Comparison of ENCODE assay signal across 12 cellular contexts in the genomic region with DNA sequence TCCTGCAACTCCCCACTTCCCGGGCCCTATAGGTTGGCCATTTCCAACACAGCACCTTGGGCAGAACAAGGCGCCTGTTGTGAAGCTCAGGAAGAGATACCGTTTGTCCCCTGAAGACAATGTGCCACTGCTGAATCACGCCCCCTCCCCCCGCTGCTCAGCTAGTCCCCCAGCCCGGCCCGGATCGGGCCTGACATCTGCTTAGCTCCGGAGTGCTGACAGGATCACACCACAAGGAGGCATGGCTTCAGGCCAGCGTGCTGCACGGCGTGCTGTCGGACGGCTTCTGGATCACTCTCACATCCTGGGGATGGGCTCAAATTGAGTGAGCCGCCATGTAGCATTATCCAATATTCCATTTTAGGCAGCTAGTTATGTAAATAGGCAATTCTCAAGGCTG.
DNase-seq lines count a peak whose midpoint lies in the region; ATAC-seq and TF ChIP-seq lines count a peak whose summit lies in the region.
"Had no signal": no experiment of that assay in that cellular context is flagged by ENCODE, and none has a peak within 500 bp of the region (broad histone marks: within the 10 kb centered on the region; RNA-seq: fewer than 3 reads in every experiment).

No MANE protein-coding gene starts in this region.

- DNase-seq in AG04449 (ENCODE audit: low read depth, low spot score): no peak
- DNase-seq in NCI-H1092 treated with DMSO at 0.1 percent for 48 hours (lab: John Stamatoyannopoulos, UW): peak; percentile 77
- DNase-seq in caudate nucleus (lab: John Stamatoyannopoulos, UW): peak in 13 of 61 donors; percentile 18 to 76 (median 36)
- DNase-seq in iris pigment epithelial cell (ENCODE audit: low read depth): peak; percentile 22
- DNase-seq in activated T-cell treated with anti-CD3 and anti-CD28 coated beads, Interleukin-2, amount 50 U/mL, for 48 hours: no peak
- DNase-seq in RPMI8226: no peak
- no peak for DNase-seq in GM19238 (ENCODE audit: insufficient read length, low spot score)
- DNase-seq: activated CD8-positive, alpha-beta memory T cell treated with anti-CD3 and anti-CD28 coated beads, Interleukin-2, amount 10 ng/mL, durations not matched to agents 7 days and 5 days; activated naive CD4-positive, alpha-beta T cell treated with Interleukin-2 at 50 U/mL for 16 hours; body of pancreas had no signal

- peak overlapping the region; percentile 1 for H3K27ac ChIP-seq in caudate nucleus (ENCODE audit: low read depth, low read length)
- H3K27ac ChIP-seq: body of pancreas, SJSA1 had no signal

- CTCF ChIA-PET in AG04449 (lab: Yijun Ruan, JAX): interaction anchor here (1.0 to 1.5 kb wide), 4 partner anchors 8 to 366 kb away, joined by 3 to 5 read pairs (median 3); no protein-coding TSS in a partner anchor

- no peak for ATAC-seq in GM21619 (IDR thresholded peaks at IDR 0.05; ENCODE audit: unreplicated experiment)
- ATAC-seq: activated CD8-positive, alpha-beta memory T cell treated with anti-CD3 and anti-CD28 coated beads, Interleukin-2, amount 10 ng/mL, durations not matched to agents 7 days and 5 days; body of pancreas had no signal

- no peak overlapping the region for H3K4me3 ChIP-seq in AG04449 (ENCODE audit: low read depth, low read length)
- H3K4me3 ChIP-seq: body of pancreas, SJSA1 had no signal

- peak; percentile 0 for TF ChIP-seq CTCF in AG04449 (IDR thresholded peaks at IDR 0.05; ENCODE audit: insufficient read depth, low read length, missing control alignments)

- POLR2A ChIA-PET in AG04449 (lab: Yijun Ruan, JAX): no interaction called here

Comparison
In these comparisons a context has a peak if more than half of its experiments do, and no peak if none do; other contexts are left out.
1. DNase-seq: peak in NCI-H1092 treated with DMSO at 0.1 percent for 48 hours (single experiment) and iris pigment epithelial cell (single experiment); none in AG04449 (single experiment), activated T-cell treated with anti-CD3 and anti-CD28 coated beads, Interleukin-2, amount 50 U/mL, for 48 hours (0 of 2), RPMI8226 (single experiment) and GM19238 (single experiment).